2 cellular contexts compared by ENCODE assay signal in the genomic region with DNA sequence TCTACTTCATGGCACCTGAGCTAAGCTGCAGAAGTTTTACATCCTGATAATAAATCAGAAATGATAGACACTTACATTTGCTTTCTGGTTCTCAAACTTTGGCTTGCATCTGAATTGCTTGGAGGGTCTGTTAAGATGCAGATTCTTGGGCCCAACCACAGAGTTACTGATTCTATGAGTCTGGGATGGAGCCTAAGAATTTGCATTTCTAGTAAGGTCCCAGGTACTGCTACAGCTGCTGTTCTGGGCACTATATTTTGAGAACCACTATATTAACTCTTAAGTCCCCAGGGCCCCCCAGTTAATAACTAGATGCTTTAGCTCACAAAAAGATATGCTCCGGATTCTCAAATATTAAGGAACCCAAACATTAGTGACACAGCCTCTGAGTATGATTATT.
TF ChIP-seq lines count a peak whose summit lies in the region.

No MANE protein-coding gene starts in this region.

TF ChIP-seq in SK-N-SH, 30 proteins besides CTCF, POLR2A, EP300 and RAD21:
- TF ChIP-seq FOXM1 (IDR thresholded peaks at IDR 0.05; ENCODE audit: low read depth) (no peak), RCOR1 (IDR thresholded peaks at IDR 0.05; ENCODE audit: low read length) (no peak), FOXJ3 (CRISPR knock-in tag; IDR thresholded peaks at IDR 0.05) (no peak), ELF1 (IDR thresholded peaks at IDR 0.05) (no peak), MEF2A (IDR thresholded peaks at IDR 0.05; ENCODE audit: borderline replicate concordance, low read depth) (no peak)
- TF ChIP-seq, protein P1, sequence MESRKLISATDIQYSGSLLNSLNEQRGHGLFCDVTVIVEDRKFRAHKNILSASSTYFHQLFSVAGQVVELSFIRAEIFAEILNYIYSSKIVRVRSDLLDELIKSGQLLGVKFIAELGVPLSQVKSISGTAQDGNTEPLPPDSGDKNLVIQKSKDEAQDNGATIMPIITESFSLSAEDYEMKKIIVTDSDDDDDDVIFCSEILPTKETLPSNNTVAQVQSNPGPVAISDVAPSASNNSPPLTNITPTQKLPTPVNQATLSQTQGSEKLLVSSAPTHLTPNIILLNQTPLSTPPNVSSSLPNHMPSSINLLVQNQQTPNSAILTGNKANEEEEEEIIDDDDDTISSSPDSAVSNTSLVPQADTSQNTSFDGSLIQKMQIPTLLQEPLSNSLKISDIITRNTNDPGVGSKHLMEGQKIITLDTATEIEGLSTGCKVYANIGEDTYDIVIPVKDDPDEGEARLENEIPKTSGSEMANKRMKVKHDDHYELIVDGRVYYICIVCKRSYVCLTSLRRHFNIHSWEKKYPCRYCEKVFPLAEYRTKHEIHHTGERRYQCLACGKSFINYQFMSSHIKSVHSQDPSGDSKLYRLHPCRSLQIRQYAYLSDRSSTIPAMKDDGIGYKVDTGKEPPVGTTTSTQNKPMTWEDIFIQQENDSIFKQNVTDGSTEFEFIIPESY (IDR thresholded peaks at IDR 0.05; ENCODE audit: borderline replicate concordance, low read depth) = no peak
- TF ChIP-seq, protein P2, sequence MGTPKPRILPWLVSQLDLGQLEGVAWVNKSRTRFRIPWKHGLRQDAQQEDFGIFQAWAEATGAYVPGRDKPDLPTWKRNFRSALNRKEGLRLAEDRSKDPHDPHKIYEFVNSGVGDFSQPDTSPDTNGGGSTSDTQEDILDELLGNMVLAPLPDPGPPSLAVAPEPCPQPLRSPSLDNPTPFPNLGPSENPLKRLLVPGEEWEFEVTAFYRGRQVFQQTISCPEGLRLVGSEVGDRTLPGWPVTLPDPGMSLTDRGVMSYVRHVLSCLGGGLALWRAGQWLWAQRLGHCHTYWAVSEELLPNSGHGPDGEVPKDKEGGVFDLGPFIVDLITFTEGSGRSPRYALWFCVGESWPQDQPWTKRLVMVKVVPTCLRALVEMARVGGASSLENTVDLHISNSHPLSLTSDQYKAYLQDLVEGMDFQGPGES (IDR thresholded peaks at IDR 0.05; ENCODE audit: low read depth, low read length) = no peak
- TF ChIP-seq, protein P3, sequence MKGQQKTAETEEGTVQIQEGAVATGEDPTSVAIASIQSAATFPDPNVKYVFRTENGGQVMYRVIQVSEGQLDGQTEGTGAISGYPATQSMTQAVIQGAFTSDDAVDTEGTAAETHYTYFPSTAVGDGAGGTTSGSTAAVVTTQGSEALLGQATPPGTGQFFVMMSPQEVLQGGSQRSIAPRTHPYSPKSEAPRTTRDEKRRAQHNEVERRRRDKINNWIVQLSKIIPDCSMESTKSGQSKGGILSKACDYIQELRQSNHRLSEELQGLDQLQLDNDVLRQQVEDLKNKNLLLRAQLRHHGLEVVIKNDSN (IDR thresholded peaks at IDR 0.05; ENCODE audit: borderline replicate concordance, low read depth) = no peak

TF ChIP-seq in SK-N-SH treated with all-trans-retinoic acid at 6 μM for 48 hours, 23 proteins besides CTCF, POLR2A, EP300 and RAD21:
- no peak for TF ChIP-seq RARB (CRISPR knock-in tag; IDR thresholded peaks at IDR 0.05)
- TF ChIP-seq CSDC2 (CRISPR knock-in tag; IDR thresholded peaks at IDR 0.05) = no peak
- TF ChIP-seq GLIS3 (CRISPR knock-in tag; IDR thresholded peaks at IDR 0.05) = no peak
- TF ChIP-seq ZFP3 (CRISPR knock-in tag; IDR thresholded peaks at IDR 0.05) = no peak
- no peak for TF ChIP-seq ZFP30 (CRISPR knock-in tag; IDR thresholded peaks at IDR 0.05)
- no peak for TF ChIP-seq ESRRG (CRISPR knock-in tag; IDR thresholded peaks at IDR 0.05)
- TF ChIP-seq, protein P4, sequence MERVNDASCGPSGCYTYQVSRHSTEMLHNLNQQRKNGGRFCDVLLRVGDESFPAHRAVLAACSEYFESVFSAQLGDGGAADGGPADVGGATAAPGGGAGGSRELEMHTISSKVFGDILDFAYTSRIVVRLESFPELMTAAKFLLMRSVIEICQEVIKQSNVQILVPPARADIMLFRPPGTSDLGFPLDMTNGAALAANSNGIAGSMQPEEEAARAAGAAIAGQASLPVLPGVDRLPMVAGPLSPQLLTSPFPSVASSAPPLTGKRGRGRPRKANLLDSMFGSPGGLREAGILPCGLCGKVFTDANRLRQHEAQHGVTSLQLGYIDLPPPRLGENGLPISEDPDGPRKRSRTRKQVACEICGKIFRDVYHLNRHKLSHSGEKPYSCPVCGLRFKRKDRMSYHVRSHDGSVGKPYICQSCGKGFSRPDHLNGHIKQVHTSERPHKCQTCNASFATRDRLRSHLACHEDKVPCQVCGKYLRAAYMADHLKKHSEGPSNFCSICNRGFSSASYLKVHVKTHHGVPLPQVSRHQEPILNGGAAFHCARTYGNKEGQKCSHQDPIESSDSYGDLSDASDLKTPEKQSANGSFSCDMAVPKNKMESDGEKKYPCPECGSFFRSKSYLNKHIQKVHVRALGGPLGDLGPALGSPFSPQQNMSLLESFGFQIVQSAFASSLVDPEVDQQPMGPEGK (CRISPR knock-in tag; IDR thresholded peaks at IDR 0.05; ENCODE audit: borderline replicate concordance) = no peak
- TF ChIP-seq ARNTL (CRISPR knock-in tag; IDR thresholded peaks at IDR 0.05; ENCODE audit: borderline replicate concordance, low read depth) = no peak
- TF ChIP-seq, protein P5, sequence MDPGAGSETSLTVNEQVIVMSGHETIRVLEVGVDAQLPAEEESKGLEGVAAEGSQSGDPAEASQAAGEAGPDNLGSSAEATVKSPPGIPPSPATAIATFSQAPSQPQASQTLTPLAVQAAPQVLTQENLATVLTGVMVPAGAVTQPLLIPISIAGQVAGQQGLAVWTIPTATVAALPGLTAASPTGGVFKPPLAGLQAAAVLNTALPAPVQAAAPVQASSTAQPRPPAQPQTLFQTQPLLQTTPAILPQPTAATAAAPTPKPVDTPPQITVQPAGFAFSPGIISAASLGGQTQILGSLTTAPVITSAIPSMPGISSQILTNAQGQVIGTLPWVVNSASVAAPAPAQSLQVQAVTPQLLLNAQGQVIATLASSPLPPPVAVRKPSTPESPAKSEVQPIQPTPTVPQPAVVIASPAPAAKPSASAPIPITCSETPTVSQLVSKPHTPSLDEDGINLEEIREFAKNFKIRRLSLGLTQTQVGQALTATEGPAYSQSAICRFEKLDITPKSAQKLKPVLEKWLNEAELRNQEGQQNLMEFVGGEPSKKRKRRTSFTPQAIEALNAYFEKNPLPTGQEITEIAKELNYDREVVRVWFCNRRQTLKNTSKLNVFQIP (CRISPR knock-in tag; IDR thresholded peaks at IDR 0.05; ENCODE audit: borderline replicate concordance, low read depth) = no peak
- TF ChIP-seq ISL1 (CRISPR knock-in tag; IDR thresholded peaks at IDR 0.05) = no peak
- TF ChIP-seq SNAI2 (CRISPR knock-in tag; IDR thresholded peaks at IDR 0.05) = no peak
- TF ChIP-seq, protein P6, sequence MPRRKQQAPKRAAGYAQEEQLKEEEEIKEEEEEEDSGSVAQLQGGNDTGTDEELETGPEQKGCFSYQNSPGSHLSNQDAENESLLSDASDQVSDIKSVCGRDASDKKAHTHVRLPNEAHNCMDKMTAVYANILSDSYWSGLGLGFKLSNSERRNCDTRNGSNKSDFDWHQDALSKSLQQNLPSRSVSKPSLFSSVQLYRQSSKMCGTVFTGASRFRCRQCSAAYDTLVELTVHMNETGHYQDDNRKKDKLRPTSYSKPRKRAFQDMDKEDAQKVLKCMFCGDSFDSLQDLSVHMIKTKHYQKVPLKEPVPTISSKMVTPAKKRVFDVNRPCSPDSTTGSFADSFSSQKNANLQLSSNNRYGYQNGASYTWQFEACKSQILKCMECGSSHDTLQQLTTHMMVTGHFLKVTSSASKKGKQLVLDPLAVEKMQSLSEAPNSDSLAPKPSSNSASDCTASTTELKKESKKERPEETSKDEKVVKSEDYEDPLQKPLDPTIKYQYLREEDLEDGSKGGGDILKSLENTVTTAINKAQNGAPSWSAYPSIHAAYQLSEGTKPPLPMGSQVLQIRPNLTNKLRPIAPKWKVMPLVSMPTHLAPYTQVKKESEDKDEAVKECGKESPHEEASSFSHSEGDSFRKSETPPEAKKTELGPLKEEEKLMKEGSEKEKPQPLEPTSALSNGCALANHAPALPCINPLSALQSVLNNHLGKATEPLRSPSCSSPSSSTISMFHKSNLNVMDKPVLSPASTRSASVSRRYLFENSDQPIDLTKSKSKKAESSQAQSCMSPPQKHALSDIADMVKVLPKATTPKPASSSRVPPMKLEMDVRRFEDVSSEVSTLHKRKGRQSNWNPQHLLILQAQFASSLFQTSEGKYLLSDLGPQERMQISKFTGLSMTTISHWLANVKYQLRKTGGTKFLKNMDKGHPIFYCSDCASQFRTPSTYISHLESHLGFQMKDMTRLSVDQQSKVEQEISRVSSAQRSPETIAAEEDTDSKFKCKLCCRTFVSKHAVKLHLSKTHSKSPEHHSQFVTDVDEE (CRISPR knock-in tag; IDR thresholded peaks at IDR 0.05) = no peak
- TF ChIP-seq, protein P7, sequence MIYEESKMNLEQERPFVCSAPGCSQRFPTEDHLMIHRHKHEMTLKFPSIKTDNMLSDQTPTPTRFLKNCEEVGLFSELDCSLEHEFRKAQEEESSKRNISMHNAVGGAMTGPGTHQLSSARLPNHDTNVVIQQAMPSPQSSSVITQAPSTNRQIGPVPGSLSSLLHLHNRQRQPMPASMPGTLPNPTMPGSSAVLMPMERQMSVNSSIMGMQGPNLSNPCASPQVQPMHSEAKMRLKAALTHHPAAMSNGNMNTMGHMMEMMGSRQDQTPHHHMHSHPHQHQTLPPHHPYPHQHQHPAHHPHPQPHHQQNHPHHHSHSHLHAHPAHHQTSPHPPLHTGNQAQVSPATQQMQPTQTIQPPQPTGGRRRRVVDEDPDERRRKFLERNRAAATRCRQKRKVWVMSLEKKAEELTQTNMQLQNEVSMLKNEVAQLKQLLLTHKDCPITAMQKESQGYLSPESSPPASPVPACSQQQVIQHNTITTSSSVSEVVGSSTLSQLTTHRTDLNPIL (CRISPR knock-in tag; IDR thresholded peaks at IDR 0.05; ENCODE audit: low read depth) = no peak
- no peak for TF ChIP-seq ZNF565 (CRISPR knock-in tag; conservative IDR thresholded peaks at IDR 0.05; ENCODE audit: low read depth)
- TF ChIP-seq ZNF70 (CRISPR knock-in tag; IDR thresholded peaks at IDR 0.05) = no peak
- no peak for TF ChIP-seq ZC3H10 (CRISPR knock-in tag; IDR thresholded peaks at IDR 0.05)
- TF ChIP-seq TCF4 (CRISPR knock-in tag; IDR thresholded peaks at IDR 0.05; ENCODE audit: borderline replicate concordance) = no peak
- TF ChIP-seq, protein P8, sequence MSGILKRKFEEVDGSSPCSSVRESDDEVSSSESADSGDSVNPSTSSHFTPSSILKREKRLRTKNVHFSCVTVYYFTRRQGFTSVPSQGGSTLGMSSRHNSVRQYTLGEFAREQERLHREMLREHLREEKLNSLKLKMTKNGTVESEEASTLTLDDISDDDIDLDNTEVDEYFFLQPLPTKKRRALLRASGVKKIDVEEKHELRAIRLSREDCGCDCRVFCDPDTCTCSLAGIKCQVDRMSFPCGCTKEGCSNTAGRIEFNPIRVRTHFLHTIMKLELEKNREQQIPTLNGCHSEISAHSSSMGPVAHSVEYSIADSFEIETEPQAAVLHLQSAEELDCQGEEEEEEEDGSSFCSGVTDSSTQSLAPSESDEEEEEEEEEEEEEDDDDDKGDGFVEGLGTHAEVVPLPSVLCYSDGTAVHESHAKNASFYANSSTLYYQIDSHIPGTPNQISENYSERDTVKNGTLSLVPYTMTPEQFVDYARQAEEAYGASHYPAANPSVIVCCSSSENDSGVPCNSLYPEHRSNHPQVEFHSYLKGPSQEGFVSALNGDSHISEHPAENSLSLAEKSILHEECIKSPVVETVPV (CRISPR knock-in tag; IDR thresholded peaks at IDR 0.05) = no peak
